ENCODE assay signal across 13 cellular contexts in genomic region chr6:37242042-37242428, GRCh38. TPM values are rescaled to one million over a fixed set of nuclear protein-coding genes. Genes with fewer than 3 reads are reported as not detected.
DNase-seq lines count a peak whose midpoint lies in the region; ATAC-seq and TF ChIP-seq lines count a peak whose summit lies in the region.
"Had no signal": no experiment of that assay in that cellular context is flagged by ENCODE, and none has a peak within 500 bp of the region (broad histone marks: within the 10 kb centered on the region; RNA-seq: fewer than 3 reads in every experiment).

No MANE protein-coding gene starts in this region.

- peaks cover 60% of the 10 kb centered on the region for H3F3A ChIP-seq in SK-N-SH (replicated peaks; ENCODE audit: insufficient read depth)

- no peak for DNase-seq in DND-41
- no peak for DNase-seq in SK-N-SH
- DNase-seq in NCI-H1092 treated with DMSO at 0.1 percent for 48 hours (lab: John Stamatoyannopoulos, UW) = no peak
- DNase-seq in dorsolateral prefrontal cortex = no peak
- DNase-seq in GF-D8 (lab: John Stamatoyannopoulos, UW) = no peak
- DNase-seq: activated naive CD4-positive, alpha-beta T cell; hippocampal formation; NCI-H446 treated with DMSO at 0.1 percent for 48 hours; stimulated activated naive CD8-positive, alpha-beta T cell treated with anti-CD3 and anti-CD28 coated beads, Interleukin-15, Interleukin-2, amounts not matched to agents 100 U/mL and 50 U/mL, for 24 hours had no signal

- H3K4me3 ChIP-seq in DND-41 (ENCODE audit: low read depth in 1 of 2, low read length in 2 of 2) (no peak overlapping the region), SK-N-SH (ENCODE audit: low read depth in 2 of 2, low read length in 1 of 2) (0 out of 4 replicates have a peak overlapping the region, but pooled peaks of 1 of the 2 experiments have one; percentile 11), gastroesophageal sphincter (no peak overlapping the region), skeletal muscle tissue (ENCODE audit: low read length in 3 of 3) (no peak overlapping the region), dorsolateral prefrontal cortex (no peak overlapping the region)

- TF ChIP-seq RAD21 in SK-N-SH (IDR thresholded peaks at IDR 0.05; ENCODE audit: low read length) = no peak

- H3K36me3 ChIP-seq in DND-41 (ENCODE audit: insufficient read depth, low read length) (no peaks in the 10 kb centered on the region), SK-N-SH (replicated peaks in 1 of 2; ENCODE audit: control insufficient read depth in 1 of 2, insufficient read depth in 2 of 2, low read length in 1 of 2) (no peaks in the 10 kb centered on the region), gastroesophageal sphincter (no peaks in the 10 kb centered on the region), skeletal muscle tissue (ENCODE audit: control insufficient read depth in 3 of 3, insufficient read depth in 3 of 3, low read length in 3 of 3) (no peaks in the 10 kb centered on the region)

- POLR2A ChIA-PET in SK-N-SH (lab: Yijun Ruan, JAX) = no interaction called here

- H3K79me2 ChIP-seq in DND-41 (ENCODE audit: insufficient read depth, low read length) (no peaks in the 10 kb centered on the region; the same call in 1 of the 2 replicates), SK-N-SH (ENCODE audit: insufficient read depth) (no peaks in the 10 kb centered on the region)

- CTCF ChIA-PET in SK-N-SH (lab: Yijun Ruan, JAX) = interaction anchor here (1.5 kb wide), 1 partner anchor 224 kb away, joined by 4 read pairs; no protein-coding TSS in a partner anchor

- intact Hi-C loops in dorsolateral prefrontal cortex (cut with DNase I) = no loop called here

- H3K9ac ChIP-seq in DND-41 (ENCODE audit: low read depth, low read length) (no peak overlapping the region), SK-N-SH (peak overlapping the region; percentile 73), skeletal muscle tissue (ENCODE audit: low read depth in 1 of 3, low read length in 3 of 3) (no peak overlapping the region)

- TF ChIP-seq CTCF in DND-41 (IDR thresholded peaks at IDR 0.05; ENCODE audit: borderline replicate concordance, extremely low read depth, low read length, poor library complexity, severe bottlenecking) = no peak
- TF ChIP-seq CTCF in SK-N-SH (IDR thresholded peaks at IDR 0.05) = no peak
- TF ChIP-seq CTCF in gastroesophageal sphincter (IDR thresholded peaks at IDR 0.05) = no peak
- TF ChIP-seq CTCF in dorsolateral prefrontal cortex (IDR thresholded peaks at IDR 0.05 in 54 of 56, conservative IDR thresholded peaks at IDR 0.05 in 2 of 56; ENCODE audit: low read depth in 1 of 56, partially characterized antibody in 56 of 56) = no peak

- H3K9me3 ChIP-seq in DND-41 (ENCODE audit: insufficient read depth, low read length, severe bottlenecking) = no peaks in the 10 kb centered on the region
- no peaks in the 10 kb centered on the region for H3K9me3 ChIP-seq in SK-N-SH
- no peaks in the 10 kb centered on the region for H3K9me3 ChIP-seq in gastroesophageal sphincter
- no peaks in the 10 kb centered on the region for H3K9me3 ChIP-seq in skeletal muscle tissue (ENCODE audit: control insufficient read depth in 3 of 3, low read length in 3 of 3)

- peaks cover 23% of the 10 kb centered on the region for H3K4me1 ChIP-seq in DND-41 (ENCODE audit: insufficient read depth, low read length)
- H3K4me1 ChIP-seq in SK-N-SH (ENCODE audit: control insufficient read depth in 1 of 2, insufficient read depth in 2 of 2, low read depth in 1 of 2, low read length in 1 of 2) = peaks cover 24 to 30% of the 10 kb centered on the region in 2 experiments
- peaks cover 8 to 72% (median 28%) of the 10 kb centered on the region in 3 donors for H3K4me1 ChIP-seq in gastroesophageal sphincter
- peaks cover 20 to 46% (median 34%) of the 10 kb centered on the region in 3 donors for H3K4me1 ChIP-seq in skeletal muscle tissue (ENCODE audit: control insufficient read depth in 3 of 3, insufficient read depth in 3 of 3, low read length in 3 of 3)

- H3K4me2 ChIP-seq in DND-41 (ENCODE audit: insufficient read depth, low read length) = no peak overlapping the region
- peak overlapping the region; percentile 61 for H3K4me2 ChIP-seq in SK-N-SH

- no peak overlapping the region for H2AFZ ChIP-seq in DND-41 (ENCODE audit: low read depth, low read length)
- peak overlapping the region; percentile 56; the same call in 1 of the 2 replicates for H2AFZ ChIP-seq in SK-N-SH (ENCODE audit: low read depth)

- 0% methylated on average over 1 of the region's 1 CpG for WGBS in SK-N-SH (ENCODE audit: low lambda C conversion rate)
- WGBS in gastroesophageal sphincter (ENCODE audit: low coverage in 1 of 2), 2 donors = 44 to 67% methylated on average over 1 of the region's 1 CpG

- no peak for TF ChIP-seq POLR2A in gastroesophageal sphincter (IDR thresholded peaks at IDR 0.05)

- no peaks in the 10 kb centered on the region for H3K27me3 ChIP-seq in DND-41 (ENCODE audit: insufficient read depth, low read length, poor library complexity)
- H3K27me3 ChIP-seq in SK-N-SH (ENCODE audit: insufficient read depth) = no peaks in the 10 kb centered on the region
- no peaks in the 10 kb centered on the region for H3K27me3 ChIP-seq in gastroesophageal sphincter
- H3K27me3 ChIP-seq in skeletal muscle tissue (ENCODE audit: control insufficient read depth in 3 of 3, insufficient read depth in 3 of 3, low read length in 3 of 3) = no peaks in the 10 kb centered on the region
- no peaks in the 10 kb centered on the region for H3K27me3 ChIP-seq in dorsolateral prefrontal cortex

- no peaks in the 10 kb centered on the region for H3K9me2 ChIP-seq in SK-N-SH

- TF ChIP-seq EP300 in SK-N-SH (IDR thresholded peaks at IDR 0.05; ENCODE audit: borderline replicate concordance in 1 of 2, low read depth in 1 of 2, low read length in 1 of 2) (no peak), gastroesophageal sphincter (IDR thresholded peaks at IDR 0.05) (no peak)

- H3K27ac ChIP-seq in DND-41 (ENCODE audit: low read length) (peak overlapping the region; percentile 12; the same call in 1 of the 2 replicates), SK-N-SH (ENCODE audit: low read depth in 2 of 2, low read length in 1 of 2) (peak overlapping the region; percentile 88 to 100), gastroesophageal sphincter (peak overlapping the region; percentile 31 to 85 (median 79)), skeletal muscle tissue (ENCODE audit: low read depth, low read length) (peak overlapping the region; percentile 81), dorsolateral prefrontal cortex (peak overlapping the region in 3 of 59 donors; percentile 3 to 57 (median 29))

- H4K20me1 ChIP-seq in DND-41 (ENCODE audit: insufficient read depth, low read length) (no peaks in the 10 kb centered on the region), SK-N-SH (ENCODE audit: insufficient read depth) (no peaks in the 10 kb centered on the region)

- no peak for ATAC-seq in DND-41 (ENCODE audit: insufficient read depth, low read depth)
- ATAC-seq in gastroesophageal sphincter = no peak
- no peak for ATAC-seq in GM21723 (IDR thresholded peaks at IDR 0.05; ENCODE audit: unreplicated experiment)
- ATAC-seq: activated CD4-positive, CD25-positive, alpha-beta regulatory T cell treated with anti-CD3 and anti-CD28 coated beads, Interleukin-2, amount 50 U/mL, for 24 hours; stimulated activated naive CD8-positive, alpha-beta T cell treated with anti-CD3 and anti-CD28 coated beads, Interleukin-15, Interleukin-2, amounts not matched to agents 100 U/mL and 50 U/mL, for 24 hours had no signal

TF ChIP-seq in SK-N-SH, 30 proteins besides CTCF, POLR2A, EP300 and RAD21:
- TF ChIP-seq YY1 (IDR thresholded peaks at IDR 0.05; ENCODE audit: low read depth) (no peak), SIN3A (IDR thresholded peaks at IDR 0.05; ENCODE audit: borderline replicate concordance, low read depth, low read length) (no peak), FOSL2 (IDR thresholded peaks at IDR 0.05; ENCODE audit: borderline replicate concordance, low read depth) (no peak), FOXM1 (IDR thresholded peaks at IDR 0.05; ENCODE audit: low read depth) (no peak), JUND (IDR thresholded peaks at IDR 0.05) (no peak), TCF12 (IDR thresholded peaks at IDR 0.05) (no peak), RFX5 (IDR thresholded peaks at IDR 0.05; ENCODE audit: low read length) (no peak), IRF3 (IDR thresholded peaks at IDR 0.05; ENCODE audit: low read depth, low read length) (no peak)

RNA-seq across cellular contexts. Expression of gene TBC1D22B, which starts 15.5 kb away (rescaled TPM):
- 5.3 and 5.5 TPM in 2 replicates for polyA plus RNA-seq in SK-N-SH (2012; rRNA removed)
- polyA plus RNA-seq in SK-N-SH (2012; cell fraction: cytosol; rRNA removed) = 5.4 and 6.0 TPM in 2 replicates
- 8.9 and 9.1 TPM in 2 replicates for polyA plus RNA-seq in SK-N-SH (2012; cell fraction: nucleus; rRNA removed)
- total RNA-seq in gastroesophageal sphincter (1 to 10 TPM; 5.0 to 9.2 (median 8.3) TPM), skeletal muscle tissue (3.7 TPM), dorsolateral prefrontal cortex (10 to 100 TPM in 115 of 120 experiments, 1 to 10 TPM in 5; 8.8 to 17.7 (median 12.6) TPM)

RNA-seq across cellular contexts. Expression of gene TMEM217, which starts 15.9 kb away (rescaled TPM):
- polyA plus RNA-seq in SK-N-SH (2012; rRNA removed) = 1.5 and 2.0 TPM in 2 replicates
- polyA plus RNA-seq in SK-N-SH (2012; cell fraction: cytosol; rRNA removed) = 1.6 and 1.7 TPM in 2 replicates
- 1.3 and 3.0 TPM in 2 replicates for polyA plus RNA-seq in SK-N-SH (2012; cell fraction: nucleus; rRNA removed)
- total RNA-seq in gastroesophageal sphincter = under 1 TPM in 1 of 4 donors, not detected in 3; 0.40 TPM
- total RNA-seq in skeletal muscle tissue = under 0.01 TPM
- 1 to 10 TPM in 67 of 120 experiments, under 1 TPM in 43, not detected in 10; 0.29 to 4.3 (median 1.2) TPM for total RNA-seq in dorsolateral prefrontal cortex
